Comparison of ENCODE assay signal across 12 cellular contexts in genomic region chr12:45208604-45209487, GRCh38. TPM values are rescaled to one million over a fixed set of nuclear protein-coding genes. Genes with fewer than 3 reads are reported as not detected.
A peak's percentile ranks its signal among the peaks of the same experiment; 100 is the strongest.
DNase-seq lines count a peak whose midpoint lies in the region; ATAC-seq and TF ChIP-seq lines count a peak whose summit lies in the region.
"Had no signal": no experiment of that assay in that cellular context is flagged by ENCODE, and none has a peak within 500 bp of the region (broad histone marks: within the 10 kb centered on the region; RNA-seq: fewer than 3 reads in every experiment).

No MANE protein-coding gene starts in this region.

- POLR2A ChIA-PET in GM10248 (lab: Yijun Ruan, JAX), result no interaction called here

- ATAC-seq in HG03025 (IDR thresholded peaks at IDR 0.05; ENCODE audit: low FRiP score, unreplicated experiment), result no peak

- H2AFZ ChIP-seq in ACC112 (ENCODE audit: low read length, unreplicated experiment) (peak overlapping the region; percentile 2), GM23248 (no peak overlapping the region), Karpas-422 (ENCODE audit: low read length) (no peak overlapping the region)

- H3K27me3 ChIP-seq in ACC112 (ENCODE audit: insufficient read depth, low read length) (no peaks in the 10 kb centered on the region), GM23248 (replicated peaks; ENCODE audit: insufficient read depth) (no peaks in the 10 kb centered on the region), Karpas-422 (ENCODE audit: low read length) (no peaks in the 10 kb centered on the region)

- H4K20me1 ChIP-seq in GM23248 (ENCODE audit: insufficient read depth) (no peaks in the 10 kb centered on the region), Karpas-422 (ENCODE audit: insufficient read depth, low read depth, low read length) (no peaks in the 10 kb centered on the region)

- H3K9me2 ChIP-seq in GM23248 (ENCODE audit: insufficient read depth) (no peaks in the 10 kb centered on the region), Karpas-422 (replicated peaks; ENCODE audit: insufficient read depth, low read length) (no peaks in the 10 kb centered on the region)

- 0 out of 2 replicates have a peak, but pooled peaks cover 8% of the 10 kb centered on the region for H3F3A ChIP-seq in GM23248 (ENCODE audit: insufficient read depth)

- H3K27ac ChIP-seq in ACC112 (ENCODE audit: low read depth, low read length), result no peak overlapping the region
- H3K27ac ChIP-seq in GM23248, result 0 out of 2 replicates have a peak overlapping the region, but pooled peaks have one; percentile 47
- no peak overlapping the region for H3K27ac ChIP-seq in Karpas-422 (ENCODE audit: low read length)

- WGBS in GM23248 (ENCODE audit: low coverage in 1 of 2, low lambda C conversion rate in 2 of 2, missing lambda C conversion rate in 2 of 2), 2 experiments, result 79% methylated on average over 9 of the region's 9 CpGs

- in situ Hi-C loops in GM23248 (cut with MboI), result no loop called here

- CTCF ChIA-PET in GM10248 (lab: Yijun Ruan, JAX), result interaction anchor here (1.0 to 1.4 kb wide), 2 partner anchors 9 to 18 kb away, joined by 3 read pairs; no protein-coding TSS in a partner anchor

- H3K9ac ChIP-seq in GM23248 (no peak overlapping the region), Karpas-422 (ENCODE audit: low read length) (no peak overlapping the region)

- H3K79me2 ChIP-seq in ACC112 (ENCODE audit: control insufficient read depth, insufficient read depth, low read length, unreplicated experiment) (no peaks in the 10 kb centered on the region), GM23248 (ENCODE audit: insufficient read depth) (no peaks in the 10 kb centered on the region), Karpas-422 (ENCODE audit: low read length) (no peaks in the 10 kb centered on the region)

- peak; percentile 72 for DNase-seq in GM23248
- DNase-seq in T1000 (lab: John Stamatoyannopoulos, UW), result peak; percentile 78
- peak; percentile 64 for DNase-seq in fibroblast of the conjunctiva (ENCODE audit: low read depth)
- no peak for DNase-seq in GM10248 (ENCODE audit: extremely low spot score)
- DNase-seq in DMS153 (lab: John Stamatoyannopoulos, UW), result no peak
- no peak for DNase-seq in Karpas-422
- DNase-seq: activated CD4-positive, alpha-beta T cell treated with anti-CD3 and anti-CD28 coated beads for 1 hour; aorta; kidney; NCI-H2107 had no signal

- no peak overlapping the region for H3K4me2 ChIP-seq in GM23248 (ENCODE audit: unreplicated experiment)
- no peak overlapping the region for H3K4me2 ChIP-seq in Karpas-422 (ENCODE audit: low read depth, low read length, poor library complexity, severe bottlenecking)

- no peak overlapping the region for H3K4me3 ChIP-seq in ACC112 (ENCODE audit: low read depth, low read length)
- no peak overlapping the region for H3K4me3 ChIP-seq in GM23248
- H3K4me3 ChIP-seq in Karpas-422 (ENCODE audit: low read length), result no peak overlapping the region

- TF ChIP-seq CTCF in GM10248 (IDR thresholded peaks at IDR 0.05; ENCODE audit: control extremely low read depth, extremely low read depth, low read depth, missing control alignments), result no peak

- H3K36me3 ChIP-seq in ACC112 (ENCODE audit: insufficient read depth, low read length) (no peaks in the 10 kb centered on the region; the same call in 1 of the 2 replicates), GM23248 (ENCODE audit: low read depth) (no peaks in the 10 kb centered on the region), Karpas-422 (ENCODE audit: insufficient read depth, low read length) (no peaks in the 10 kb centered on the region)

- H3K9me3 ChIP-seq in GM23248 (ENCODE audit: low read depth), result no peaks in the 10 kb centered on the region
- no peaks in the 10 kb centered on the region for H3K9me3 ChIP-seq in Karpas-422 (ENCODE audit: low read length)

- H3K4me1 ChIP-seq in ACC112 (ENCODE audit: control insufficient read depth, insufficient read depth, low read length, unreplicated experiment) (peaks cover 4% of the 10 kb centered on the region), GM23248 (ENCODE audit: insufficient read depth) (no peaks in the 10 kb centered on the region), Karpas-422 (ENCODE audit: low read length) (no peaks in the 10 kb centered on the region)

RNA-seq across cellular contexts. Expression of gene ANO6, which starts 7.0 kb away (rescaled TPM):
- 65.4 and 75.4 TPM in 2 replicates for total RNA-seq in GM23248 (2014; rRNA removed; shearing (Covaris generic))
- 48.4 and 50.1 TPM in 2 replicates for polyA plus RNA-seq in GM23248 (2016; fragmentation: Nextera tagmentation; extraction: Ambion mirVana)
- 0.14 and 1.1 TPM in 2 replicates for total RNA-seq in Karpas-422 (2014; rRNA removed; shearing (Covaris generic); ENCODE audit: low replicate concordance)

Comparison
In these comparisons a context has a peak if more than half of its experiments do, and no peak if none do; other contexts are left out.
1. DNase-seq: peak in GM23248 (single experiment), T1000 (single experiment) and fibroblast of the conjunctiva (single experiment); none in GM10248 (single experiment), DMS153 (single experiment) and Karpas-422 (single experiment).
2. RNA of gene ANO6, which starts 7.0 kb away (total RNA-seq): 65.4 to 75.4 TPM in GM23248; 0.14 to 1.1 TPM in Karpas-422; every median in the first group is over 10 times any median in the second.